In the genomic region with DNA sequence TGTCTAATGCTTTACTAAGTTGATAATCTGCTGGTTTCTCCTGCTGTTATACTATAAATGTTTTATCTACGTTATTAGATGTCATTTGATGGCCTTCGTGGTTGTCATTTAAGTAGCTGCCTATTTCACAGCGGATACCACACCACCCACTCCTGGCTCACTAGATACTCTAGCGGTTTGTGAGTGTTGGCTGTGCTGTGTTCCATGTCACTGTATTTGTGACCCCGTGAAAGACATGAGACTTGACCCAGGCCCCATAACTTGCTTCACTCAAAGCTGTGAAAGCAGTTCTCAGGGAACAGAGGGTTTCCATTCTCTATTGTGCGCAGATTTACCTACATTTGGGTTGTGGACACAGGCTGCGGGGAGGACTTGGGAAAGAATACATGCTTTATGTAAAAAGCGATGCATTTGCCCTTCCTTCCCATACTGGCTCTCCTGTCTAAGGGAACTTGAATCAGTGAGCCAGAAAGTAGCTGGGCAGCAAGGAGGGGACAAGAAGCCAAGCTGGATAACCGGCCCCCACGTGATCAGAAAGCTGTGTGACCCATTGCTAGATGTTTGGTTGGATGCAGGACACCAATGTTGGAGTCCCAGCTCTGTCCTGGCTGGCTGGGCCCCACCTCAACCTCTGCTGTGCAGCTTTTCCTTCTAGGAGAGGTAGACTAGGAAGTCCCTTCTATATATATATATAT, we compare ENCODE assay signal across 30 cellular contexts. TPM values are rescaled to one million over a fixed set of nuclear protein-coding genes. Genes with fewer than 3 reads are reported as not detected.
DNase-seq lines count a peak whose midpoint lies in the region; ATAC-seq and TF ChIP-seq lines count a peak whose summit lies in the region.
"Had no signal": no experiment of that assay in that cellular context is flagged by ENCODE, and none has a peak within 500 bp of the region (broad histone marks: within the 10 kb centered on the region; RNA-seq: fewer than 3 reads in every experiment).

No MANE protein-coding gene starts in this region.

- no peak overlapping the region for H3K27ac ChIP-seq in sigmoid colon
- H3K27ac ChIP-seq: ascending aorta, heart right ventricle, neural progenitor cell, upper lobe of right lung had no signal

- H3K27me3 ChIP-seq in Caco-2 (replicated peaks; ENCODE audit: control insufficient read depth, insufficient read depth, low read length) (no peaks in the 10 kb centered on the region), sigmoid colon (no peaks in the 10 kb centered on the region), H7 (ENCODE audit: control insufficient read depth, insufficient read depth, low read length) (no peaks in the 10 kb centered on the region)
- H3K27me3 ChIP-seq: ascending aorta, Peyer's patch, upper lobe of right lung had no signal

- H3K4me3 ChIP-seq in Caco-2 (ENCODE audit: low read depth, low read length) (no peak overlapping the region), sigmoid colon (no peak overlapping the region), H7 (ENCODE audit: insufficient read depth, low read depth, low read length) (no peak overlapping the region)
- H3K4me3 ChIP-seq: ascending aorta, heart right ventricle, neural progenitor cell, Peyer's patch, upper lobe of right lung had no signal

- H3K9me3 Mint-ChIP-seq in activated T-cell treated with anti-CD3 and anti-CD28 coated beads, Interleukin-2, amount 50 U/mL, for 72 hours: no peaks in the 10 kb centered on the region
- no peaks in the 10 kb centered on the region for H3K9me3 Mint-ChIP-seq in Caco-2 (ENCODE audit: unreplicated experiment)
- no peaks in the 10 kb centered on the region for H3K9me3 Mint-ChIP-seq in activated T-helper 17 cell treated with anti-CD3 and anti-CD28 coated beads, Interleukin-2, amount 50 U/mL, for 72 hours
- H3K9me3 Mint-ChIP-seq: activated T-helper 2 cell treated with anti-CD3 and anti-CD28 coated beads, Interferon-gamma antibody, Interleukin-2, Interleukin-4, amounts not matched to agents 10 μg/mL and 5 μg/mL and 100 μg/mL, durations not matched to agents 14 hours and 24 hours and 36 hours; endodermal cell; neural progenitor cell had no signal

- BruUV-seq in Caco-2 (replicated peaks; lab: Mats Ljungman, UMichigan): no TSS peak

- CTCF ChIA-PET in Caco-2 (lab: Charles Lee): interaction anchor here (0.7 to 0.9 kb wide), 2 partner anchors 13 to 18 kb away, joined by 3 to 6 read pairs; no protein-coding TSS in a partner anchor

- POLR2A ChIA-PET in Caco-2 (lab: Charles Lee): no interaction called here

- H3K27ac Mint-ChIP-seq in activated T-cell treated with anti-CD3 and anti-CD28 coated beads, Interleukin-2, amount 50 U/mL, for 72 hours: peak overlapping the region; percentile 64
- peak overlapping the region; percentile 81 for H3K27ac Mint-ChIP-seq in Caco-2 (ENCODE audit: unreplicated experiment)
- H3K27ac Mint-ChIP-seq in activated T-helper 17 cell treated with anti-CD3 and anti-CD28 coated beads, Interleukin-2, amount 50 U/mL, for 72 hours: no peak overlapping the region
- H3K27ac Mint-ChIP-seq: activated naive CD8-positive, alpha-beta T cell; activated T-helper 2 cell treated with anti-CD3 and anti-CD28 coated beads, Interferon-gamma antibody, Interleukin-2, Interleukin-4, amounts not matched to agents 10 μg/mL and 5 μg/mL and 100 μg/mL, durations not matched to agents 14 hours and 24 hours and 36 hours; neural progenitor cell had no signal

- H3K4me1 ChIP-seq in Caco-2: peaks cover 49% of the 10 kb centered on the region
- no peaks in the 10 kb centered on the region for H3K4me1 ChIP-seq in sigmoid colon
- H3K4me1 ChIP-seq: ascending aorta had no signal

- no peak for TF ChIP-seq EP300 in sigmoid colon (IDR thresholded peaks at IDR 0.05)

- peak; percentile 26 to 58 for ATAC-seq in activated T-cell treated with anti-CD3 and anti-CD28 coated beads, Interleukin-2, amount 50 U/mL, for 72 hours (replicated peaks in 1 of 2)
- peak; percentile 54 for ATAC-seq in activated T-helper 17 cell treated with anti-CD3 and anti-CD28 coated beads, Interleukin-2, amount 50 U/mL, for 72 hours (replicated peaks)
- ATAC-seq: esophagus mucosa, HCT116, heart right ventricle, right cardiac atrium, upper lobe of right lung had no signal

- intact Hi-C loops in Caco-2 (cut with micrococcal nuclease; ENCODE audit: unreplicated experiment): loop anchor here (10.0 kb wide), 2 partner anchors 83 to 283 kb away; no protein-coding TSS in a partner anchor
- intact Hi-C loops in sigmoid colon (cut with DNase I): no loop called here

- peak overlapping the region in 1 of 2 donors; percentile 72 for H3K4me3 Mint-ChIP-seq in activated T-cell treated with anti-CD3 and anti-CD28 coated beads, Interleukin-2, amount 50 U/mL, for 72 hours
- H3K4me3 Mint-ChIP-seq in Caco-2 (ENCODE audit: unreplicated experiment): no peak overlapping the region
- H3K4me3 Mint-ChIP-seq in activated T-helper 17 cell treated with anti-CD3 and anti-CD28 coated beads, Interleukin-2, amount 50 U/mL, for 72 hours: peak overlapping the region; percentile 3
- H3K4me3 Mint-ChIP-seq: activated naive CD8-positive, alpha-beta T cell; endodermal cell; neural progenitor cell had no signal

- no peaks in the 10 kb centered on the region for H3K9me3 ChIP-seq in Caco-2
- no peaks in the 10 kb centered on the region for H3K9me3 ChIP-seq in sigmoid colon
- H3K9me3 ChIP-seq: ascending aorta, heart right ventricle, Peyer's patch, upper lobe of right lung had no signal

- peak in 1 of 2 donors; percentile 19 for DNase-seq in activated T-cell treated with anti-CD3 and anti-CD28 coated beads, Interleukin-2, amount 50 U/mL, for 72 hours
- no peak for DNase-seq in activated T-cell treated with anti-CD3 and anti-CD28 coated beads, Interleukin-2, amount 50 U/mL, for 48 hours
- DNase-seq in Caco-2 (no peak), sigmoid colon (peak; percentile 11), H7 (no peak), NCI-H1417 treated with DMSO at 0.1 percent for 48 hours (lab: John Stamatoyannopoulos, UW) (no peak), NCI-H345 (lab: John Stamatoyannopoulos, UW) (no peak)
- DNase-seq: ACHN, Calu3, DMS79 treated with DMSO at 0.1 percent for 48 hours, endodermal cell, foreskin fibroblast, GF-D8, heart right ventricle, KBM-7, mammary epithelial cell, NCI-H2029 treated with DMSO at 0.1 percent for 48 hours, NCI-H69, SHP77 treated with DMSO at 0.1 percent for 48 hours, SW 1271, upper lobe of right lung had no signal

- H3K36me3 ChIP-seq in Caco-2 (ENCODE audit: control insufficient read depth, insufficient read depth, low read length) (no peaks in the 10 kb centered on the region), sigmoid colon (no peaks in the 10 kb centered on the region), H7 (replicated peaks; ENCODE audit: control insufficient read depth, insufficient read depth, low read length) (no peaks in the 10 kb centered on the region)
- H3K36me3 ChIP-seq: ascending aorta, heart right ventricle, neural progenitor cell, upper lobe of right lung had no signal

- 80 to 84% methylated on average over 10 of the region's 10 CpGs for WGBS in sigmoid colon, 2 donors

- H3K36me3 Mint-ChIP-seq in activated T-cell treated with anti-CD3 and anti-CD28 coated beads, Interleukin-2, amount 50 U/mL, for 72 hours (ENCODE audit: insufficient read depth in 2 of 2): no peaks in the 10 kb centered on the region
- peaks cover 17% of the 10 kb centered on the region for H3K36me3 Mint-ChIP-seq in Caco-2 (ENCODE audit: insufficient read depth, unreplicated experiment)
- no peaks in the 10 kb centered on the region for H3K36me3 Mint-ChIP-seq in activated T-helper 17 cell treated with anti-CD3 and anti-CD28 coated beads, Interleukin-2, amount 50 U/mL, for 72 hours (ENCODE audit: low read depth)
- H3K36me3 Mint-ChIP-seq: activated naive CD8-positive, alpha-beta T cell; neural progenitor cell had no signal

- no peaks in the 10 kb centered on the region for H3K27me3 Mint-ChIP-seq in activated T-cell treated with anti-CD3 and anti-CD28 coated beads, Interleukin-2, amount 50 U/mL, for 72 hours (ENCODE audit: low read depth)
- H3K27me3 Mint-ChIP-seq in Caco-2 (ENCODE audit: insufficient read depth, unreplicated experiment): no peaks in the 10 kb centered on the region
- H3K27me3 Mint-ChIP-seq in activated T-helper 17 cell treated with anti-CD3 and anti-CD28 coated beads, Interleukin-2, amount 50 U/mL, for 72 hours: no peaks in the 10 kb centered on the region
- H3K27me3 Mint-ChIP-seq: activated naive CD8-positive, alpha-beta T cell had no signal

- no peak for TF ChIP-seq POLR2A in sigmoid colon (IDR thresholded peaks at IDR 0.05)

- peaks cover 22% of the 10 kb centered on the region for H3K4me1 Mint-ChIP-seq in activated T-cell treated with anti-CD3 and anti-CD28 coated beads, Interleukin-2, amount 50 U/mL, for 72 hours (ENCODE audit: low read depth)
- H3K4me1 Mint-ChIP-seq in Caco-2 (ENCODE audit: low read depth, unreplicated experiment): peaks cover 37% of the 10 kb centered on the region
- H3K4me1 Mint-ChIP-seq in activated T-helper 17 cell treated with anti-CD3 and anti-CD28 coated beads, Interleukin-2, amount 50 U/mL, for 72 hours: peaks cover 23% of the 10 kb centered on the region

- TF ChIP-seq CTCF in Caco-2 (IDR thresholded peaks at IDR 0.05; ENCODE audit: insufficient read depth in 1 of 2, low read depth in 1 of 2, low read length in 1 of 2, severe bottlenecking in 1 of 2, unreplicated experiment in 1 of 2) (no peak), sigmoid colon (IDR thresholded peaks at IDR 0.05) (no peak)

RNA-seq across cellular contexts. Expression of a gene that starts 52.2 kb away (rescaled TPM):
- total RNA-seq in activated T-cell treated with anti-CD3 and anti-CD28 coated beads, Interleukin-2, amount 50 U/mL, for 72 hours: 1 to 10 TPM in 1 of 2 donors, under 1 TPM in 1; 0.72 to 1.9 TPM
- total RNA-seq in Caco-2 (2022): 2.4 and 2.8 TPM in 2 replicates
- under 1 TPM; 0.61 to 0.90 TPM for total RNA-seq in activated T-helper 17 cell treated with anti-CD3 and anti-CD28 coated beads, Interleukin-2, amount 50 U/mL, for 72 hours
- total RNA-seq in sigmoid colon: 10 to 100 TPM in 1 of 4 donors, 1 to 10 TPM in 3; 2.1 to 18.3 (median 5.7) TPM
- polyA plus RNA-seq in sigmoid colon: 1 to 10 TPM; 1.2 to 1.8 (median 1.4) TPM
- not detected in 2 replicates for total RNA-seq in H7 (2014; rRNA removed; shearing (Covaris generic))
